ENCODE assay signal across 12 cellular contexts in genomic region chr2:138421971-138422335, GRCh38.
A peak's percentile ranks its signal among the peaks of the same experiment; 100 is the strongest.
DNase-seq lines count a peak whose midpoint lies in the region; ATAC-seq and TF ChIP-seq lines count a peak whose summit lies in the region.
"Had no signal": no experiment of that assay in that cellular context is flagged by ENCODE, and none has a peak within 500 bp of the region (broad histone marks: within the 10 kb centered on the region; RNA-seq: fewer than 3 reads in every experiment).

No MANE protein-coding gene starts in this region.

- H3K9me3 Mint-ChIP-seq in MCF 10A (ENCODE audit: unreplicated experiment) = peaks cover 17% of the 10 kb centered on the region

- H3K27ac Mint-ChIP-seq in MCF 10A (ENCODE audit: low read depth, unreplicated experiment) = peak overlapping the region; percentile 43
- H3K27ac Mint-ChIP-seq: activated B cell treated with CpG ODN at 0.5 μM for 24 hours had no signal

- TF ChIP-seq CTCF in BJ (IDR thresholded peaks at IDR 0.05; ENCODE audit: insufficient read depth, low read depth, low read length) (no peak), MCF 10A (IDR thresholded peaks at IDR 0.05; ENCODE audit: unreplicated experiment) (no peak), BE2C (IDR thresholded peaks at IDR 0.05; ENCODE audit: low read depth, low read length) (no peak)

- POLR2A ChIA-PET in BJ (lab: Charles Lee) (no interaction called here), MCF 10A (lab: Yijun Ruan, JAX) (interaction anchor here (0.8 to 2.2 kb wide), 6 partner anchors 10 to 81 kb away, joined by 3 to 11 read pairs (median 5); no protein-coding TSS in a partner anchor)

- no peaks in the 10 kb centered on the region for H3K27me3 Mint-ChIP-seq in MCF 10A (ENCODE audit: insufficient read depth, unreplicated experiment)
- H3K27me3 Mint-ChIP-seq: activated B cell treated with CpG ODN at 0.5 μM for 24 hours had no signal

- H3K4me1 Mint-ChIP-seq in MCF 10A (ENCODE audit: insufficient read depth, unreplicated experiment) = peaks cover 19% of the 10 kb centered on the region
- H3K4me1 Mint-ChIP-seq: activated B cell treated with CpG ODN at 0.5 μM for 24 hours had no signal

- H3K36me3 Mint-ChIP-seq in MCF 10A (ENCODE audit: insufficient read depth, unreplicated experiment) = peaks cover 7% of the 10 kb centered on the region

- peak; percentile 77 for DNase-seq in BJ (ENCODE audit: low read depth)
- peak; percentile 31 to 32 for DNase-seq in Kasumi-1 (lab: John Stamatoyannopoulos, UW)
- DNase-seq in MCF 10A (ENCODE audit: unreplicated experiment) = peak; percentile 80
- DNase-seq in lung microvascular endothelial cell (ENCODE audit: low read depth in 2 of 2) = peak; percentile 3 to 69
- DNase-seq in UCSD-AML1 (lab: John Stamatoyannopoulos, UW; ENCODE audit: unreplicated experiment) = no peak
- DNase-seq in NCI-H1436 treated with DMSO at 0.1 percent for 48 hours (lab: John Stamatoyannopoulos, UW) = no peak
- DNase-seq in BE2C = no peak
- DNase-seq: activated B cell treated with CpG ODN at 0.5 μM for 24 hours, amygdala, H9, NCI-H1105 treated with DMSO at 0.1 percent for 48 hours had no signal

- TF ChIP-seq POLR2A in GM18505 (IDR thresholded peaks at IDR 0.05; ENCODE audit: borderline replicate concordance, extremely low read depth, insufficient read depth, insufficient read length) = no peak

- no peaks in the 10 kb centered on the region for H3K9me3 ChIP-seq in BE2C

- no peak for ATAC-seq in GM18505 (IDR thresholded peaks at IDR 0.05; ENCODE audit: unreplicated experiment)

- intact Hi-C loops in MCF 10A (cut with micrococcal nuclease) = no loop called here

- no peaks in the 10 kb centered on the region for H3K4me1 ChIP-seq in BE2C

- H3K27me3 ChIP-seq in BJ (ENCODE audit: control insufficient read depth, insufficient read depth, low read length) = no peaks in the 10 kb centered on the region
- H3K27me3 ChIP-seq in BE2C = no peaks in the 10 kb centered on the region

- CTCF ChIA-PET in BJ (lab: Yijun Ruan, JAX) (no interaction called here), MCF 10A (lab: Yijun Ruan, JAX) (interaction anchor here (0.6 kb wide), 1 partner anchor 331 kb away, joined by 3 read pairs; no protein-coding TSS in a partner anchor)

- H3K4me3 ChIP-seq in BJ (ENCODE audit: low read depth, low read length) (no peak overlapping the region), BE2C (ENCODE audit: low read depth, low read length) (no peak overlapping the region)

- H3K36me3 ChIP-seq in BJ (ENCODE audit: control insufficient read depth, insufficient read depth, low read length) = no peaks in the 10 kb centered on the region
- no peaks in the 10 kb centered on the region for H3K36me3 ChIP-seq in BE2C

- BruUV-seq in MCF 10A (replicated peaks; lab: Mats Ljungman, UMichigan) = no TSS peak

- no peak overlapping the region for H3K4me3 Mint-ChIP-seq in MCF 10A (ENCODE audit: unreplicated experiment)
- H3K4me3 Mint-ChIP-seq: activated B cell treated with CpG ODN at 0.5 μM for 24 hours, H9 had no signal

Comparison
In these comparisons a context has a peak if more than half of its experiments do, and no peak if none do; other contexts are left out.
1. DNase-seq: peak in BJ (single experiment), Kasumi-1 (2 of 2), MCF 10A (single experiment) and lung microvascular endothelial cell (2 of 2); none in UCSD-AML1 (single experiment), NCI-H1436 treated with DMSO at 0.1 percent for 48 hours (single experiment) and BE2C (single experiment).